Comparison of ENCODE assay signal across 30 cellular contexts in genomic region chr6:14652536-14652935, GRCh38.
"Had no signal": no experiment of that assay in that cellular context is flagged by ENCODE, and none has a peak within 500 bp of the region (broad histone marks: within the 10 kb centered on the region; RNA-seq: fewer than 3 reads in every experiment).

No MANE protein-coding gene starts in this region.

- H3K4me3 Mint-ChIP-seq: activated CD4-positive, alpha-beta memory T cell treated with anti-CD3 and anti-CD28 coated beads for 36 hours; activated CD4-positive, alpha-beta T cell treated with anti-CD3 and anti-CD28 coated beads, Interleukin-2, amount 10 ng/mL, durations not matched to agents 24 days and 14 days; activated naive CD4-positive, alpha-beta T cell treated with anti-CD3 and anti-CD28 coated beads, Interleukin-2, amount 10 ng/mL, durations not matched to agents 7 days and 5 days; activated naive CD8-positive, alpha-beta T cell treated with anti-CD3 and anti-CD28 coated beads, Interleukin-2, amount 10 ng/mL, durations not matched to agents 7 days and 5 days; activated T-helper 1 cell treated with anti-CD3 and anti-CD28 coated beads, Interleukin-12 subunit alpha, Interleukin-12 subunit beta, Interleukin-2, Interleukin-4 antibody, amounts not matched to agents 30 ng/mL and 10 ng/mL and 1 ng/mL, durations not matched to agents 14 hours and 24 hours and 36 hours; effector memory CD8-positive, alpha-beta T cell; nephron progenitor cell; stimulated activated naive CD8-positive, alpha-beta T cell treated with anti-CD3 and anti-CD28 coated beads, Interleukin-15, Interleukin-2, amounts not matched to agents 100 ng/mL and 50 ng/mL, for 24 hours; T-helper 1 cell treated with Interleukin-12 subunit alpha and Interleukin-12 subunit beta and Interleukin-4 antibody, amounts not matched to agents 30 μg/mL and 1 μg/mL, for 36 hours had no signal

- H3K36me3 Mint-ChIP-seq: activated CD4-positive, alpha-beta memory T cell treated with anti-CD3 and anti-CD28 coated beads for 36 hours had no signal

- H3K27ac ChIP-seq: ascending aorta, brain microvascular endothelial cell, heart left ventricle, left ventricle myocardium inferior, ovary, upper lobe of right lung, WERI-Rb-1 had no signal

- H3K27ac Mint-ChIP-seq: activated CD4-positive, alpha-beta memory T cell treated with anti-CD3 and anti-CD28 coated beads for 36 hours; activated CD4-positive, alpha-beta T cell treated with anti-CD3 and anti-CD28 coated beads, Interleukin-2, amount 10 ng/mL, durations not matched to agents 24 days and 14 days; activated naive CD4-positive, alpha-beta T cell treated with anti-CD3 and anti-CD28 coated beads, Interleukin-2, amount 10 ng/mL, durations not matched to agents 7 days and 5 days; activated naive CD8-positive, alpha-beta T cell treated with anti-CD3 and anti-CD28 coated beads, Interleukin-2, amount 10 ng/mL, durations not matched to agents 7 days and 5 days; activated T-helper 1 cell treated with anti-CD3 and anti-CD28 coated beads, Interleukin-12 subunit alpha, Interleukin-12 subunit beta, Interleukin-2, Interleukin-4 antibody, amounts not matched to agents 30 ng/mL and 10 ng/mL and 1 ng/mL, durations not matched to agents 14 hours and 24 hours and 36 hours; effector memory CD8-positive, alpha-beta T cell; nephron progenitor cell; T-helper 1 cell treated with Interleukin-12 subunit alpha and Interleukin-12 subunit beta and Interleukin-4 antibody, amounts not matched to agents 30 μg/mL and 1 μg/mL, for 36 hours had no signal

- H3K27me3 Mint-ChIP-seq: activated CD4-positive, alpha-beta memory T cell treated with anti-CD3 and anti-CD28 coated beads for 36 hours; activated naive CD8-positive, alpha-beta T cell treated with anti-CD3 and anti-CD28 coated beads, Interleukin-2, amount 10 ng/mL, durations not matched to agents 7 days and 5 days; stimulated activated naive CD8-positive, alpha-beta T cell treated with anti-CD3 and anti-CD28 coated beads, Interleukin-15, Interleukin-2, amounts not matched to agents 100 ng/mL and 50 ng/mL, for 24 hours had no signal

- H3K9me3 Mint-ChIP-seq: effector memory CD8-positive, alpha-beta T cell; stimulated activated naive CD8-positive, alpha-beta T cell treated with anti-CD3 and anti-CD28 coated beads, Interleukin-15, Interleukin-2, amounts not matched to agents 100 ng/mL and 50 ng/mL, for 24 hours had no signal

- H3K9me3 ChIP-seq: ascending aorta, heart left ventricle, left ventricle myocardium inferior, mucosa of descending colon, ovary, upper lobe of right lung had no signal

- H3K36me3 ChIP-seq: ascending aorta, brain microvascular endothelial cell, heart left ventricle, left ventricle myocardium inferior, ovary, upper lobe of right lung, WERI-Rb-1 had no signal

- H3K4me3 ChIP-seq: ascending aorta, heart left ventricle, left ventricle myocardium inferior, lung, mucosa of descending colon, ovary, upper lobe of right lung had no signal

- ATAC-seq: effector memory CD8-positive, alpha-beta T cell; heart left ventricle; mucosa of descending colon; right cardiac atrium; upper lobe of right lung had no signal

- H3K4me1 ChIP-seq: ascending aorta had no signal

- DNase-seq: activated CD4-positive, alpha-beta memory T cell treated with anti-CD3 and anti-CD28 coated beads for 36 hours; activated CD4-positive, alpha-beta T cell treated with anti-CD3 and anti-CD28 coated beads, Interleukin-2, amount 10 ng/mL, durations not matched to agents 24 days and 14 days; activated CD4-positive, CD25-positive, alpha-beta regulatory T cell treated with anti-CD3 and anti-CD28 coated beads, Interleukin-2, amount 50 U/mL, for 72 hours; activated CD8-positive, alpha-beta memory T cell treated with anti-CD3 and anti-CD28 coated beads, Interleukin-2, amount 50 U/mL, for 4 hours; activated effector memory CD4-positive, alpha-beta T cell treated with anti-CD3 and anti-CD28 coated beads, Interleukin-2, amount 50 U/mL, for 16 hours; activated naive CD4-positive, alpha-beta T cell treated with anti-CD3 and anti-CD28 coated beads, Interleukin-2, amount 10 ng/mL, durations not matched to agents 7 days and 5 days; activated naive CD8-positive, alpha-beta T cell treated with anti-CD3 and anti-CD28 coated beads, Interleukin-2, amount 10 ng/mL, durations not matched to agents 7 days and 5 days; activated T-cell treated with anti-CD3 and anti-CD28 coated beads, Interleukin-2, amount 50 U/mL, for 1 hour; brain microvascular endothelial cell; caudate nucleus; cortex of kidney; effector memory CD8-positive, alpha-beta T cell; heart left ventricle; hypothalamus; left ventricle myocardium inferior; mucosa of descending colon; nephron progenitor cell; ovary; right cardiac atrium; stimulated activated CD4-positive, alpha-beta T cell treated with anti-CD3 and anti-CD28 coated beads, Interleukin-15, amount 100 ng/mL, for 24 hours; substantia nigra; SW 1271; T1000; upper lobe of right lung; WERI-Rb-1 had no signal

- H3K27me3 ChIP-seq: ascending aorta, brain microvascular endothelial cell, heart left ventricle, ovary, upper lobe of right lung had no signal
